13 cellular contexts compared by ENCODE assay signal in the genomic region with DNA sequence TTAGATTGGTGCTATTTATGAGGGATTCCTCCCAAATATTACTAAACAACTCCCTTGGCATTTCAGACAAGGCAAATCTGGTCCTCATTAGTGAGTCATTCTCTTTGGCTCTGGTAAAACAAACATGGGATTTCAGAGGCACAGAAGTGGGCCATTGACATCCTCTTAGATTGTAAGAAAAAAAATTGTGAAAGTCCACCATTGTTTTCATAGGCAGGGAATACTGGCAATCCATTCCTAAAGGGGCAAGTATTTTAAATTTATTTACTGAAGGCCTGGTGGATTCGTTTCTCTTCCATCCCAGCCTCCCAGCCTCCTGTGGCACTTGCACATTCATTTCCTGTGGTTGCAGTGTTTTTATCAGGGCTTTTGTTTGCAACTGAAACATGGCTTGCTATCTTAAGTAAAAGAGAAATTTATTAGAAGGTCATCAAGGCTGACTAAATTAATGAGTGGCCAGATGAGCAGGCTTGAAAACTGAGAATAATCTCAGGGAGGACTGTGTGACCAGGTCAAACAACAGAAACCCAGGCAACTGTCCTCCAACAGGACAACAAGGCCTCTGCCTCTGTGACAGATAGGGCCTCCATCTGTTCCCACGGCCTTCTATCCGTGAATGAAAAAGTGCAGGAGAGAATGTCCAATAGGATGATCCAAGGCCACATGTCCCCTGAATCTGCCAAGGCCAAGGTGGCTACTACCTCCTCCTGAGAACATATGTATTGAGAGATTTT. TPM values are rescaled to one million over a fixed set of nuclear protein-coding genes. Genes with fewer than 3 reads are reported as not detected.
DNase-seq lines count a peak whose midpoint lies in the region; ATAC-seq and TF ChIP-seq lines count a peak whose summit lies in the region.
"Had no signal": no experiment of that assay in that cellular context is flagged by ENCODE, and none has a peak within 500 bp of the region (broad histone marks: within the 10 kb centered on the region; RNA-seq: fewer than 3 reads in every experiment).

No MANE protein-coding gene starts in this region.

- H3K9me3 Mint-ChIP-seq in stimulated activated naive CD8-positive, alpha-beta T cell treated with anti-CD3 and anti-CD28 coated beads, Interleukin-15, amount 100 ng/mL, for 72 hours: no peaks in the 10 kb centered on the region
- no peaks in the 10 kb centered on the region for H3K9me3 Mint-ChIP-seq in natural killer cell treated with Interleukin-12 subunit alpha and Interleukin-12 subunit beta and Interleukin-15 and Interleukin-18, amount 100 ng/mL, for 72 hours
- H3K9me3 Mint-ChIP-seq: activated naive CD8-positive, alpha-beta T cell treated with anti-CD3 and anti-CD28 coated beads, Interleukin-2, amount 50 U/mL, for 24 hours; CD8-positive, alpha-beta T cell had no signal

- no peaks in the 10 kb centered on the region for H3K36me3 ChIP-seq in mesodermal cell (ENCODE audit: control insufficient read depth, insufficient read depth, low read length)

- no peak overlapping the region for H3K27ac Mint-ChIP-seq in stimulated activated naive CD8-positive, alpha-beta T cell treated with anti-CD3 and anti-CD28 coated beads, Interleukin-15, amount 100 ng/mL, for 72 hours
- no peak overlapping the region for H3K27ac Mint-ChIP-seq in natural killer cell treated with Interleukin-12 subunit alpha and Interleukin-12 subunit beta and Interleukin-15 and Interleukin-18, amount 100 ng/mL, for 72 hours
- H3K27ac Mint-ChIP-seq: activated naive CD8-positive, alpha-beta T cell treated with anti-CD3 and anti-CD28 coated beads, Interleukin-2, amount 50 U/mL, for 24 hours; CD8-positive, alpha-beta T cell had no signal

- H3K4me3 ChIP-seq in mesodermal cell (ENCODE audit: extremely low read depth, insufficient read depth, low read length, poor library complexity, severe bottlenecking): no peak overlapping the region

- no peaks in the 10 kb centered on the region for H3K36me3 Mint-ChIP-seq in natural killer cell treated with Interleukin-12 subunit alpha and Interleukin-12 subunit beta and Interleukin-15 and Interleukin-18, amount 100 ng/mL, for 72 hours
- H3K36me3 Mint-ChIP-seq: CD8-positive, alpha-beta T cell had no signal

- H3K27me3 Mint-ChIP-seq in stimulated activated naive CD8-positive, alpha-beta T cell treated with anti-CD3 and anti-CD28 coated beads, Interleukin-15, amount 100 ng/mL, for 72 hours: peaks cover 11% of the 10 kb centered on the region
- H3K27me3 Mint-ChIP-seq in natural killer cell treated with Interleukin-12 subunit alpha and Interleukin-12 subunit beta and Interleukin-15 and Interleukin-18, amount 100 ng/mL, for 72 hours: peaks cover 16 to 40% of the 10 kb centered on the region in 2 donors

- H3K4me3 Mint-ChIP-seq in stimulated activated naive CD8-positive, alpha-beta T cell treated with anti-CD3 and anti-CD28 coated beads, Interleukin-15, amount 100 ng/mL, for 72 hours: no peak overlapping the region
- no peak overlapping the region for H3K4me3 Mint-ChIP-seq in natural killer cell treated with Interleukin-12 subunit alpha and Interleukin-12 subunit beta and Interleukin-15 and Interleukin-18, amount 100 ng/mL, for 72 hours
- H3K4me3 Mint-ChIP-seq: activated naive CD8-positive, alpha-beta T cell treated with anti-CD3 and anti-CD28 coated beads, Interleukin-2, amount 50 U/mL, for 24 hours; CD8-positive, alpha-beta T cell; neural crest cell had no signal

- H3K4me1 Mint-ChIP-seq in stimulated activated naive CD8-positive, alpha-beta T cell treated with anti-CD3 and anti-CD28 coated beads, Interleukin-15, amount 100 ng/mL, for 72 hours: no peaks in the 10 kb centered on the region
- H3K4me1 Mint-ChIP-seq in natural killer cell treated with Interleukin-12 subunit alpha and Interleukin-12 subunit beta and Interleukin-15 and Interleukin-18, amount 100 ng/mL, for 72 hours (ENCODE audit: low read depth in 2 of 2): no peaks in the 10 kb centered on the region
- H3K4me1 Mint-ChIP-seq: activated naive CD8-positive, alpha-beta T cell treated with anti-CD3 and anti-CD28 coated beads, Interleukin-2, amount 50 U/mL, for 24 hours had no signal

- DNase-seq in AG09319 (ENCODE audit: extremely low read depth, low read depth) (peak; percentile 86), NCI-H226 (peak; percentile 44), dedifferentiated amniotic fluid mesenchymal stem cell (ENCODE audit: extremely low spot score) (peak; percentile 83), anterior cingulate cortex (lab: John Stamatoyannopoulos, UW) (no peak)
- no peak for DNase-seq in stimulated activated naive CD8-positive, alpha-beta T cell treated with anti-CD3 and anti-CD28 coated beads, Interleukin-15, amount 100 ng/mL, for 72 hours
- no peak for DNase-seq in natural killer cell treated with Interleukin-12 subunit alpha and Interleukin-12 subunit beta and Interleukin-15 and Interleukin-18, amount 100 ng/mL, for 72 hours (ENCODE audit: low spot score)
- DNase-seq: activated CD4-positive, alpha-beta T cell treated with anti-CD3 and anti-CD28 coated beads for 4 hours; activated naive CD8-positive, alpha-beta T cell treated with anti-CD3 and anti-CD28 coated beads, Interleukin-2, amount 50 U/mL, for 24 hours; CD8-positive, alpha-beta T cell; Kasumi-1 had no signal

- H3K27ac ChIP-seq in mesodermal cell (ENCODE audit: low read depth, low read length, severe bottlenecking): peak overlapping the region; percentile 74

- no peaks in the 10 kb centered on the region for H3K9me3 ChIP-seq in mesodermal cell (ENCODE audit: control insufficient read depth, low read length)

- ATAC-seq in stimulated activated naive CD8-positive, alpha-beta T cell treated with anti-CD3 and anti-CD28 coated beads, Interleukin-15, amount 100 ng/mL, for 72 hours: no peak
- ATAC-seq in GM21717 (IDR thresholded peaks at IDR 0.05; ENCODE audit: unreplicated experiment): no peak
- ATAC-seq in natural killer cell treated with Interleukin-12 subunit alpha and Interleukin-12 subunit beta and Interleukin-15 and Interleukin-18, amount 100 ng/mL, for 72 hours: no peak
- ATAC-seq: activated naive CD8-positive, alpha-beta T cell treated with anti-CD3 and anti-CD28 coated beads, Interleukin-2, amount 50 U/mL, for 24 hours; CD8-positive, alpha-beta T cell had no signal

- H3K4me1 ChIP-seq in mesodermal cell (ENCODE audit: control insufficient read depth, insufficient read depth, low read length, poor library complexity, severe bottlenecking): peaks cover 9% of the 10 kb centered on the region

- 80 to 100% methylated on average over 1 to 2 of the region's 3 CpGs for WGBS in mesodermal cell (ENCODE audit: insufficient coverage in 2 of 2), 2 experiments

- TF ChIP-seq CTCF in AG09319 (IDR thresholded peaks at IDR 0.05; ENCODE audit: low read depth, low read length): no peak

RNA-seq across cellular contexts. Expression of gene TNFAIP6, which starts 23.1 kb away (rescaled TPM):
- polyA plus RNA-seq in mesodermal cell (2013, experiment 1 of 2): 1.8 TPM
- polyA plus RNA-seq in mesodermal cell (2013, experiment 2 of 2): 1.2 TPM
- 1 to 10 TPM in 1 of 2 donors, under 1 TPM in 1; 0.64 to 1.7 TPM for total RNA-seq in natural killer cell treated with Interleukin-12 subunit alpha and Interleukin-12 subunit beta and Interleukin-15 and Interleukin-18, amount 100 ng/mL, for 72 hours
- total RNA-seq: CD8-positive, alpha-beta T cell had no signal

RNA-seq across cellular contexts. Expression of gene NMI, which starts 44.8 kb away (rescaled TPM):
- polyA plus RNA-seq in mesodermal cell (2013, experiment 1 of 2): 2.0 TPM
- polyA plus RNA-seq in mesodermal cell (2013, experiment 2 of 2): 1.6 TPM
- total RNA-seq in natural killer cell treated with Interleukin-12 subunit alpha and Interleukin-12 subunit beta and Interleukin-15 and Interleukin-18, amount 100 ng/mL, for 72 hours: 10 to 100 TPM; 27.5 to 32.3 TPM

Comparison
In these comparisons a context has a peak if more than half of its experiments do, and no peak if none do; other contexts are left out.
1. DNase-seq: peak in AG09319 (single experiment), NCI-H226 (single experiment) and dedifferentiated amniotic fluid mesenchymal stem cell (single experiment); none in stimulated activated naive CD8-positive, alpha-beta T cell treated with anti-CD3 and anti-CD28 coated beads, Interleukin-15, amount 100 ng/mL, for 72 hours (0 of 2), natural killer cell treated with Interleukin-12 subunit alpha and Interleukin-12 subunit beta and Interleukin-15 and Interleukin-18, amount 100 ng/mL, for 72 hours (single experiment) and anterior cingulate cortex (0 of 58).